In genomic region chr4:186204103-186204559, GRCh38 we compare ENCODE assay signal across 8 cellular contexts. TPM values are rescaled to one million over a fixed set of nuclear protein-coding genes. Genes with fewer than 3 reads are reported as not detected.
DNase-seq lines count a peak whose midpoint lies in the region; ATAC-seq and TF ChIP-seq lines count a peak whose summit lies in the region.

No MANE protein-coding gene starts in this region.

- peaks cover 4% of the 10 kb centered on the region for H3K36me3 Mint-ChIP-seq in activated T-helper 1 cell treated with anti-CD3 and anti-CD28 coated beads, Interleukin-12 subunit alpha, Interleukin-12 subunit beta, Interleukin-2, Interleukin-4 antibody, amounts not matched to agents 30 ng/mL and 10 ng/mL and 1 ng/mL, durations not matched to agents 14 hours and 24 hours and 36 hours (ENCODE audit: low read depth)

- H3K9me3 ChIP-seq in right lobe of liver = no peaks in the 10 kb centered on the region

- H3K4me1 ChIP-seq in right lobe of liver = no peaks in the 10 kb centered on the region

- no peak overlapping the region for H3K27ac Mint-ChIP-seq in activated T-helper 1 cell treated with anti-CD3 and anti-CD28 coated beads, Interleukin-12 subunit alpha, Interleukin-12 subunit beta, Interleukin-2, Interleukin-4 antibody, amounts not matched to agents 30 ng/mL and 10 ng/mL and 1 ng/mL, durations not matched to agents 14 hours and 24 hours and 36 hours

- TF ChIP-seq POLR2A in right lobe of liver (IDR thresholded peaks at IDR 0.05) = no peak

- H3K27ac ChIP-seq in C4-2B (peak overlapping the region; percentile 83), right lobe of liver (peak overlapping the region in 1 of 3 donors; percentile 44)

- TF ChIP-seq CTCF in C4-2B (conservative IDR thresholded peaks at IDR 0.05) = no peak
- TF ChIP-seq CTCF in right lobe of liver (IDR thresholded peaks at IDR 0.05) = no peak

- H3K27me3 ChIP-seq in right lobe of liver = no peaks in the 10 kb centered on the region

- no peaks in the 10 kb centered on the region for H3K27me3 Mint-ChIP-seq in activated T-helper 1 cell treated with anti-CD3 and anti-CD28 coated beads, Interleukin-12 subunit alpha, Interleukin-12 subunit beta, Interleukin-2, Interleukin-4 antibody, amounts not matched to agents 30 ng/mL and 10 ng/mL and 1 ng/mL, durations not matched to agents 14 hours and 24 hours and 36 hours (ENCODE audit: insufficient read depth)

- intact Hi-C loops in right lobe of liver (cut with DNase I) = no loop called here
- intact Hi-C loops in activated T-helper 1 cell treated with anti-CD3 and anti-CD28 coated beads, Interleukin-12 subunit alpha, Interleukin-12 subunit beta, Interleukin-2, Interleukin-4 antibody, amounts not matched to agents 30 ng/mL and 10 ng/mL and 1 ng/mL, durations not matched to agents 14 hours and 24 hours and 36 hours (cut with micrococcal nuclease) = no loop called here

- DNase-seq in activated CD4-positive, CD25-positive, alpha-beta regulatory T cell treated with anti-CD3 and anti-CD28 coated beads, Interleukin-2, amount 50 U/mL, for 16 hours (ENCODE audit: low read depth, low spot score) = peak; percentile 58
- peak in 2 of 3 donors; percentile 20 to 54 for DNase-seq in right lobe of liver
- no peak for DNase-seq in kidney tubule cell (ENCODE audit: low spot score)
- DNase-seq in middle frontal gyrus (ENCODE audit: extremely low spot score, low spot score) = no peak
- no peak for DNase-seq in activated T-helper 1 cell treated with anti-CD3 and anti-CD28 coated beads, Interleukin-12 subunit alpha, Interleukin-12 subunit beta, Interleukin-2, Interleukin-4 antibody, amounts not matched to agents 30 ng/mL and 10 ng/mL and 1 ng/mL, durations not matched to agents 14 hours and 24 hours and 36 hours (ENCODE audit: low spot score)

- no peak overlapping the region for H3K4me3 Mint-ChIP-seq in activated T-helper 1 cell treated with anti-CD3 and anti-CD28 coated beads, Interleukin-12 subunit alpha, Interleukin-12 subunit beta, Interleukin-2, Interleukin-4 antibody, amounts not matched to agents 30 ng/mL and 10 ng/mL and 1 ng/mL, durations not matched to agents 14 hours and 24 hours and 36 hours

- ATAC-seq in HG02678 (IDR thresholded peaks at IDR 0.05; ENCODE audit: unreplicated experiment) (peak; percentile 54), right lobe of liver (peak in 3 of 4 donors; percentile 19 to 73 (median 25)), HG03196 (IDR thresholded peaks at IDR 0.05; ENCODE audit: unreplicated experiment) (no peak)

- WGBS in right lobe of liver (ENCODE audit: insufficient coverage, low coverage, low lambda C conversion rate, missing lambda C conversion rate) = 71% methylated on average over 29 of the region's 45 CpGs

- H3K9me3 Mint-ChIP-seq in activated T-helper 1 cell treated with anti-CD3 and anti-CD28 coated beads, Interleukin-12 subunit alpha, Interleukin-12 subunit beta, Interleukin-2, Interleukin-4 antibody, amounts not matched to agents 30 ng/mL and 10 ng/mL and 1 ng/mL, durations not matched to agents 14 hours and 24 hours and 36 hours = peaks cover 9% of the 10 kb centered on the region

- H3K36me3 ChIP-seq in right lobe of liver = peaks cover 0 to 21% (median 2%) of the 10 kb centered on the region in 4 donors

- peaks cover 6% of the 10 kb centered on the region for H3K4me1 Mint-ChIP-seq in activated T-helper 1 cell treated with anti-CD3 and anti-CD28 coated beads, Interleukin-12 subunit alpha, Interleukin-12 subunit beta, Interleukin-2, Interleukin-4 antibody, amounts not matched to agents 30 ng/mL and 10 ng/mL and 1 ng/mL, durations not matched to agents 14 hours and 24 hours and 36 hours (ENCODE audit: low read depth)

- H3K4me3 ChIP-seq in right lobe of liver = peak overlapping the region in 1 of 3 donors; percentile 15

RNA-seq across cellular contexts. Expression of gene CYP4V2, which starts 12.8 kb away (rescaled TPM):
- total RNA-seq in right lobe of liver = 100 to 1,000 TPM in 2 of 6 experiments, 10 to 100 TPM in 4; 82.4 to 199 (median 94.1) TPM
- 8.3 and 8.8 TPM in 2 replicates for total RNA-seq in activated T-helper 1 cell treated with anti-CD3 and anti-CD28 coated beads, Interleukin-12 subunit alpha, Interleukin-12 subunit beta, Interleukin-2, Interleukin-4 antibody, amounts not matched to agents 30 ng/mL and 10 ng/mL and 1 ng/mL, durations not matched to agents 14 hours and 24 hours and 36 hours

RNA-seq across cellular contexts. Expression of gene KLKB1, which starts 23.2 kb away (rescaled TPM):
- 100 to 1,000 TPM in 2 of 6 experiments, 10 to 100 TPM in 4; 48.1 to 130 (median 75.8) TPM for total RNA-seq in right lobe of liver
- not detected in 2 replicates for total RNA-seq in activated T-helper 1 cell treated with anti-CD3 and anti-CD28 coated beads, Interleukin-12 subunit alpha, Interleukin-12 subunit beta, Interleukin-2, Interleukin-4 antibody, amounts not matched to agents 30 ng/mL and 10 ng/mL and 1 ng/mL, durations not matched to agents 14 hours and 24 hours and 36 hours

Comparison
In these comparisons a context has a peak if more than half of its experiments do, and no peak if none do; other contexts are left out.
1. DNase-seq: peak in activated CD4-positive, CD25-positive, alpha-beta regulatory T cell treated with anti-CD3 and anti-CD28 coated beads, Interleukin-2, amount 50 U/mL, for 16 hours (single experiment) and right lobe of liver (2 of 3); none in kidney tubule cell (single experiment), middle frontal gyrus (single experiment) and activated T-helper 1 cell treated with anti-CD3 and anti-CD28 coated beads, Interleukin-12 subunit alpha, Interleukin-12 subunit beta, Interleukin-2, Interleukin-4 antibody, amounts not matched to agents 30 ng/mL and 10 ng/mL and 1 ng/mL, durations not matched to agents 14 hours and 24 hours and 36 hours (single experiment).
2. RNA of gene KLKB1, which starts 23.2 kb away (total RNA-seq): 48.1 to 130 TPM in right lobe of liver; not detected in activated T-helper 1 cell treated with anti-CD3 and anti-CD28 coated beads, Interleukin-12 subunit alpha, Interleukin-12 subunit beta, Interleukin-2, Interleukin-4 antibody, amounts not matched to agents 30 ng/mL and 10 ng/mL and 1 ng/mL, durations not matched to agents 14 hours and 24 hours and 36 hours; every median in the first group is over 10 times any median in the second.